27 cellular contexts compared by ENCODE assay signal in the genomic region with DNA sequence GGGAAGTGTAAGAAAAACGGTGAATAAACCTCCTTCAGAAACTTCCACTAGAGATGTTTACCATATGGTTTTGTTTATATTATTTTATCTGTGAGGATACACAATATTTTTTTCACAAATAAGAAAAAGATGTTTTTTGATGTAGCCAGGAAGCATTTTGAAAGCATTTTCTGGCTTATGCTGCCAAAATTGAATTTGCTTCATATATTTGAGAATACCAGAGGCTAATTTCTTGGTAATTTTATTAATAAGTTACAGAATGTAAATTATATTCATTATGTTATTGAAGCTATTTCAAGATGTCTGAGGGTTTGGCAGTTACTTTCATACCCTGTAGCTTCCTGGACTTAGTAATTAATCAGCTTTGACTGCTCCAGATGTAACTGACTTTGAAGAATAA.
"Had no signal": no experiment of that assay in that cellular context is flagged by ENCODE, and none has a peak within 500 bp of the region (broad histone marks: within the 10 kb centered on the region; RNA-seq: fewer than 3 reads in every experiment).

No MANE protein-coding gene starts in this region.

- H3K4me1 ChIP-seq: colonic mucosa, esophagus muscularis mucosa, foreskin keratinocyte, gastrocnemius medialis, gastroesophageal sphincter, heart left ventricle, heart right ventricle had no signal

- ATAC-seq: effector memory CD8-positive, alpha-beta T cell; esophagus mucosa; foreskin keratinocyte; gastrocnemius medialis; gastroesophageal sphincter; heart left ventricle; heart right ventricle had no signal

- H3K36me3 ChIP-seq: colonic mucosa, esophagus muscularis mucosa, esophagus squamous epithelium, gastrocnemius medialis, gastroesophageal sphincter, heart left ventricle, heart right ventricle had no signal

- H3K9me3 ChIP-seq: colonic mucosa, esophagus muscularis mucosa, esophagus squamous epithelium, gastrocnemius medialis, gastroesophageal sphincter, heart left ventricle had no signal

- H3K27me3 ChIP-seq: colonic mucosa, esophagus muscularis mucosa, esophagus squamous epithelium, foreskin keratinocyte, gastrocnemius medialis, gastroesophageal sphincter, heart left ventricle, heart right ventricle had no signal

- H3K27ac ChIP-seq: colonic mucosa, coronary artery, dorsolateral prefrontal cortex, epithelial cell of prostate, esophagus muscularis mucosa, esophagus squamous epithelium, foreskin keratinocyte, gastrocnemius medialis, gastroesophageal sphincter, heart left ventricle, heart right ventricle had no signal

- H3K4me3 ChIP-seq: colonic mucosa, coronary artery, dorsolateral prefrontal cortex, esophagus muscularis mucosa, esophagus squamous epithelium, gastrocnemius medialis, gastroesophageal sphincter, heart left ventricle, heart right ventricle had no signal

- DNase-seq: colonic mucosa; cortex of kidney; dermis blood vessel endothelial cell; dorsolateral prefrontal cortex; effector CD4-positive, alpha-beta T cell; effector CD8-positive, alpha-beta T cell; effector memory CD4-positive, alpha-beta T cell; effector memory CD8-positive, alpha-beta T cell; endodermal cell; erythroblast; esophagus squamous epithelium; foreskin fibroblast; foreskin keratinocyte; foreskin melanocyte; gastrocnemius medialis; glutamatergic neuron; head of caudate nucleus; heart left ventricle; heart right ventricle had no signal

- FAIRE-seq: colon, endothelial cell of umbilical vein, frontal cortex had no signal
